30 cellular contexts compared by ENCODE assay signal in genomic region chr7:44559485-44559884, GRCh38. TPM values are rescaled to one million over a fixed set of nuclear protein-coding genes. Genes with fewer than 3 reads are reported as not detected.
"Had no signal": no experiment of that assay in that cellular context is flagged by ENCODE, and none has a peak within 500 bp of the region (broad histone marks: within the 10 kb centered on the region; RNA-seq: fewer than 3 reads in every experiment).

No MANE protein-coding gene starts in this region.

- H3K27ac ChIP-seq: body of pancreas, cardiac muscle cell, esophagus muscularis mucosa, gastrocnemius medialis, parathyroid adenoma, right lobe of liver, skin epidermis, thoracic aorta, vagina, VCaP had no signal

- H3K36me3 Mint-ChIP-seq: T-cell, type B pancreatic cell had no signal

- DNase-seq: activated CD4-positive, alpha-beta T cell treated with anti-CD3 and anti-CD28 coated beads, Interleukin-2, amount 10 ng/mL, durations not matched to agents 7 days and 5 days; activated CD8-positive, alpha-beta T cell treated with anti-CD3 and anti-CD28 coated beads, Interleukin-2, amount 10 ng/mL, durations not matched to agents 7 days and 5 days; activated naive CD4-positive, alpha-beta T cell treated with Interleukin-2 at 50 U/mL for 16 hours; activated T-cell treated with anti-CD3 and anti-CD28 coated beads, Interleukin-2, amount 50 U/mL, for 1 hour; anterior cingulate cortex; body of pancreas; effector memory CD4-positive, alpha-beta T cell; gastrocnemius medialis; hypothalamus; left cardiac atrium; midbrain; nephron progenitor cell; stimulated activated CD4-positive, alpha-beta T cell treated with anti-CD3 and anti-CD28 coated beads, Interleukin-15, amount 100 ng/mL, for 24 hours; stimulated activated CD8-positive, alpha-beta memory T cell treated with anti-CD3 and anti-CD28 coated beads, Interleukin-4, amount 100 ng/mL, for 48 hours; stimulated activated naive CD4-positive, alpha-beta T cell treated with Interleukin-2 at 50 U/mL for 16 hours; T-cell had no signal

- H3K4me1 ChIP-seq: gastrocnemius medialis, parathyroid adenoma, vagina had no signal

- H3K27me3 ChIP-seq: body of pancreas, cardiac muscle cell, esophagus muscularis mucosa, gastrocnemius medialis, right lobe of liver, vagina had no signal

- H2AFZ ChIP-seq: parathyroid adenoma had no signal

- H3K27ac Mint-ChIP-seq: activated CD4-positive, alpha-beta T cell treated with anti-CD3 and anti-CD28 coated beads, Interleukin-2, amount 10 ng/mL, durations not matched to agents 7 days and 5 days; activated CD8-positive, alpha-beta T cell treated with anti-CD3 and anti-CD28 coated beads, Interleukin-2, amount 10 ng/mL, durations not matched to agents 7 days and 5 days; nephron progenitor cell; T-cell; T-helper 2 cell treated with Interferon-gamma antibody and Interleukin-4, amounts not matched to agents 5 μg/mL and 100 μg/mL, for 36 hours; type B pancreatic cell had no signal

- H3K9me3 Mint-ChIP-seq: activated CD4-positive, alpha-beta T cell treated with anti-CD3 and anti-CD28 coated beads, Interleukin-2, amount 10 ng/mL, durations not matched to agents 7 days and 5 days; activated T-helper 17 cell treated with anti-CD3 and anti-CD28 coated beads, Interleukin-2, amount 50 U/mL, for 72 hours; nephron progenitor cell; T-cell; T-helper 2 cell treated with Interferon-gamma antibody and Interleukin-4, amounts not matched to agents 5 μg/mL and 100 μg/mL, for 36 hours; type B pancreatic cell had no signal

- H3K4me1 Mint-ChIP-seq: activated CD4-positive, alpha-beta T cell treated with anti-CD3 and anti-CD28 coated beads, Interleukin-2, amount 10 ng/mL, durations not matched to agents 7 days and 5 days; activated T-helper 17 cell treated with anti-CD3 and anti-CD28 coated beads, Interleukin-2, amount 50 U/mL, for 72 hours; nephron progenitor cell; T-cell had no signal

- H3K27me3 Mint-ChIP-seq: activated CD4-positive, alpha-beta T cell treated with anti-CD3 and anti-CD28 coated beads, Interleukin-2, amount 10 ng/mL, durations not matched to agents 7 days and 5 days; activated T-helper 17 cell treated with anti-CD3 and anti-CD28 coated beads, Interleukin-2, amount 50 U/mL, for 72 hours; T-cell had no signal

- H3K36me3 ChIP-seq: cardiac muscle cell had no signal

- ATAC-seq: activated CD4-positive, CD25-positive, alpha-beta regulatory T cell treated with anti-CD3 and anti-CD28 coated beads, Interleukin-2, amount 50 U/mL, for 24 hours; activated CD8-positive, alpha-beta T cell treated with anti-CD3 and anti-CD28 coated beads, Interleukin-2, amount 10 ng/mL, durations not matched to agents 7 days and 5 days; activated T-helper 17 cell treated with anti-CD3 and anti-CD28 coated beads, Interleukin-2, amount 50 U/mL, for 72 hours; body of pancreas; gastrocnemius medialis; right lobe of liver; T-cell had no signal

- H3K4me3 ChIP-seq: body of pancreas, cardiac muscle cell, esophagus muscularis mucosa, gastrocnemius medialis, right lobe of liver, skin epidermis, thoracic aorta, vagina had no signal

- H3K4me3 Mint-ChIP-seq: activated CD4-positive, alpha-beta T cell treated with anti-CD3 and anti-CD28 coated beads, Interleukin-2, amount 10 ng/mL, durations not matched to agents 7 days and 5 days; activated CD8-positive, alpha-beta T cell treated with anti-CD3 and anti-CD28 coated beads, Interleukin-2, amount 10 ng/mL, durations not matched to agents 7 days and 5 days; activated T-helper 17 cell treated with anti-CD3 and anti-CD28 coated beads, Interleukin-2, amount 50 U/mL, for 72 hours; nephron progenitor cell; T-cell; T-helper 2 cell treated with Interferon-gamma antibody and Interleukin-4, amounts not matched to agents 5 μg/mL and 100 μg/mL, for 36 hours; type B pancreatic cell had no signal

- H3K79me2 ChIP-seq: parathyroid adenoma had no signal

RNA-seq across cellular contexts. Expression of gene NPC1L1, which starts 18.4 kb away (rescaled TPM):
- total RNA-seq: activated CD4-positive, alpha-beta T cell treated with anti-CD3 and anti-CD28 coated beads, Interleukin-2, amount 10 ng/mL, durations not matched to agents 7 days and 5 days; activated CD8-positive, alpha-beta T cell treated with anti-CD3 and anti-CD28 coated beads, Interleukin-2, amount 10 ng/mL, durations not matched to agents 7 days and 5 days; cardiac muscle cell; dermis microvascular lymphatic vessel endothelial cell; endothelial cell of umbilical vein had no signal
- polyA plus RNA-seq: cardiac muscle cell, endothelial cell of umbilical vein had no signal
